ENCODE assay signal across 8 cellular contexts in genomic region chr18:77899972-77900754, GRCh38.
DNase-seq lines count a peak whose midpoint lies in the region; ATAC-seq and TF ChIP-seq lines count a peak whose summit lies in the region.

No MANE protein-coding gene starts in this region.

- H3K4ac ChIP-seq in trophoblast cell (ENCODE audit: low read depth, low read length), result no peak overlapping the region

- H3K36me3 Mint-ChIP-seq in activated T-cell treated with anti-CD3 and anti-CD28 coated beads, Interleukin-2, amount 50 U/mL, for 72 hours (ENCODE audit: insufficient read depth in 2 of 2), result no peaks in the 10 kb centered on the region

- H3K79me2 ChIP-seq in trophoblast cell (ENCODE audit: control insufficient read depth, insufficient read depth, low read length, poor library complexity), result no peaks in the 10 kb centered on the region

- H3K79me1 ChIP-seq in trophoblast cell (ENCODE audit: low read length), result no peaks in the 10 kb centered on the region

- H3K14ac ChIP-seq in trophoblast cell (ENCODE audit: low read length), result no peak overlapping the region

- peak overlapping the region; percentile 69 for H2AFZ ChIP-seq in trophoblast cell (ENCODE audit: insufficient read depth, low read length, poor library complexity)

- peaks cover 6% of the 10 kb centered on the region for H3K27me3 Mint-ChIP-seq in activated T-cell treated with anti-CD3 and anti-CD28 coated beads, Interleukin-2, amount 50 U/mL, for 72 hours (ENCODE audit: low read depth)

- H3K9me3 Mint-ChIP-seq in activated T-cell treated with anti-CD3 and anti-CD28 coated beads, Interleukin-2, amount 50 U/mL, for 72 hours, result no peaks in the 10 kb centered on the region

- no peak overlapping the region for H3K23ac ChIP-seq in trophoblast cell (ENCODE audit: low read length)

- no peak overlapping the region for H2BK5ac ChIP-seq in trophoblast cell (ENCODE audit: low read depth, low read length, poor library complexity)

- peak overlapping the region; percentile 97 for H3K4me2 ChIP-seq in trophoblast cell (ENCODE audit: low read length)

- ATAC-seq in GM18870 (IDR thresholded peaks at IDR 0.05; ENCODE audit: unreplicated experiment) (peak; percentile 90), HG03095 (IDR thresholded peaks at IDR 0.05; ENCODE audit: unreplicated experiment) (peak; percentile 98), gastroesophageal sphincter (peak; percentile 88)
- ATAC-seq in activated T-cell treated with anti-CD3 and anti-CD28 coated beads, Interleukin-2, amount 50 U/mL, for 72 hours (replicated peaks in 1 of 2), result peak; percentile 98 to 99

- peaks cover 21% of the 10 kb centered on the region for H3K27me3 ChIP-seq in gastroesophageal sphincter
- no peaks in the 10 kb centered on the region for H3K27me3 ChIP-seq in trophoblast cell (ENCODE audit: insufficient read depth, low read length)
- H3K27me3 ChIP-seq in vagina, result no peaks in the 10 kb centered on the region

- H3K4me1 Mint-ChIP-seq in activated T-cell treated with anti-CD3 and anti-CD28 coated beads, Interleukin-2, amount 50 U/mL, for 72 hours (ENCODE audit: low read depth), result no peaks in the 10 kb centered on the region

- H3K27ac Mint-ChIP-seq in activated T-cell treated with anti-CD3 and anti-CD28 coated beads, Interleukin-2, amount 50 U/mL, for 72 hours, result no peak overlapping the region

- no peak overlapping the region for H2AK5ac ChIP-seq in trophoblast cell (ENCODE audit: low read length)

- peak overlapping the region; percentile 31 for H3K9ac ChIP-seq in trophoblast cell (ENCODE audit: low read length)

- DNase-seq in AG08395 (ENCODE audit: low spot score) (peak; percentile 67), NCI-H748 treated with DMSO at 0.1 percent for 48 hours (lab: John Stamatoyannopoulos, UW) (peak; percentile 73), trophoblast cell (peak in 1 of 2 donors; percentile 35), vagina (ENCODE audit: extremely low spot score in 2 of 2) (no peak)
- peak; percentile 57 to 74 for DNase-seq in activated T-cell treated with anti-CD3 and anti-CD28 coated beads, Interleukin-2, amount 50 U/mL, for 72 hours

- no peak overlapping the region for H2BK12ac ChIP-seq in trophoblast cell (ENCODE audit: low read length)

- peak overlapping the region; percentile 71 to 76 for H3K4me3 Mint-ChIP-seq in activated T-cell treated with anti-CD3 and anti-CD28 coated beads, Interleukin-2, amount 50 U/mL, for 72 hours

- peak; percentile 48 to 79 (median 72) for TF ChIP-seq CTCF in gastroesophageal sphincter (IDR thresholded peaks at IDR 0.05)
- TF ChIP-seq CTCF in vagina (IDR thresholded peaks at IDR 0.05), result peak; percentile 8 to 64 (median 55)

- H3K9me3 ChIP-seq in gastroesophageal sphincter, result no peaks in the 10 kb centered on the region
- H3K9me3 ChIP-seq in trophoblast cell (ENCODE audit: insufficient read depth, low read depth, low read length), result no peaks in the 10 kb centered on the region
- H3K9me3 ChIP-seq in vagina, result no peaks in the 10 kb centered on the region

- intact Hi-C loops in vagina (cut with DNase I), result loop anchor here (5.0 kb wide), 2 partner anchors 342 to 978 kb away; no protein-coding TSS in a partner anchor

- peak overlapping the region; percentile 32 for H4K8ac ChIP-seq in trophoblast cell (ENCODE audit: low read depth, low read length)

- peak overlapping the region in 1 of 2 donors; percentile 27 for H3K4me3 ChIP-seq in gastroesophageal sphincter
- peak overlapping the region; percentile 47 for H3K4me3 ChIP-seq in trophoblast cell (ENCODE audit: low read depth, low read length)
- peak overlapping the region; percentile 23 to 36 for H3K4me3 ChIP-seq in vagina

- H3K36me3 ChIP-seq in gastroesophageal sphincter, result no peaks in the 10 kb centered on the region
- no peaks in the 10 kb centered on the region for H3K36me3 ChIP-seq in trophoblast cell (ENCODE audit: control insufficient read depth in 1 of 2, insufficient read depth in 2 of 2, low read length in 2 of 2)
- H3K36me3 ChIP-seq in vagina, result no peaks in the 10 kb centered on the region

- H3K27ac ChIP-seq in gastroesophageal sphincter, result no peak overlapping the region
- H3K27ac ChIP-seq in trophoblast cell (ENCODE audit: low read depth, low read length), result no peak overlapping the region
- H3K27ac ChIP-seq in vagina, result no peak overlapping the region

- no peak for TF ChIP-seq EP300 in gastroesophageal sphincter (IDR thresholded peaks at IDR 0.05)

- no peak overlapping the region for H2BK120ac ChIP-seq in trophoblast cell (ENCODE audit: insufficient read depth, low read length, poor library complexity)

- H3K4me1 ChIP-seq in gastroesophageal sphincter (peaks cover 0 to 9% (median 4%) of the 10 kb centered on the region in 3 donors), trophoblast cell (ENCODE audit: control insufficient read depth in 1 of 2, insufficient read depth in 2 of 2, low read length in 2 of 2) (peaks cover 2 to 5% of the 10 kb centered on the region in 2 experiments), vagina (peaks cover 4% of the 10 kb centered on the region)

- no peak overlapping the region for H4K91ac ChIP-seq in trophoblast cell (ENCODE audit: low read depth, low read length)

- peak overlapping the region; percentile 0 for H4K12ac ChIP-seq in trophoblast cell (ENCODE audit: low read depth, low read length)

- TF ChIP-seq POLR2A in gastroesophageal sphincter (IDR thresholded peaks at IDR 0.05) (no peak), vagina (IDR thresholded peaks at IDR 0.05) (no peak)

- no peak overlapping the region for H3K18ac ChIP-seq in trophoblast cell (ENCODE audit: low read length)

- 29 to 33% methylated on average over 2 to 9 of the region's 64 CpGs for WGBS in gastroesophageal sphincter (ENCODE audit: low coverage in 1 of 2), 2 donors
- no CpG with 5 or more reads among the region's 64 CpGs for whole genome bisulfite sequencing in trophoblast cell (ENCODE audit: extremely low coverage, insufficient coverage, insufficient read length)

Comparison
In these comparisons a context has a peak if more than half of its experiments do, and no peak if none do; other contexts are left out.
1. DNase-seq: peak in AG08395 (single experiment), NCI-H748 treated with DMSO at 0.1 percent for 48 hours (single experiment) and activated T-cell treated with anti-CD3 and anti-CD28 coated beads, Interleukin-2, amount 50 U/mL, for 72 hours (2 of 2); none in vagina (0 of 2).
2. Peak in every context shown above with its lines, with median percentiles within 50 percentile points of each other: ATAC-seq.